1 cellular context compared by ENCODE assay signal in the genomic region with DNA sequence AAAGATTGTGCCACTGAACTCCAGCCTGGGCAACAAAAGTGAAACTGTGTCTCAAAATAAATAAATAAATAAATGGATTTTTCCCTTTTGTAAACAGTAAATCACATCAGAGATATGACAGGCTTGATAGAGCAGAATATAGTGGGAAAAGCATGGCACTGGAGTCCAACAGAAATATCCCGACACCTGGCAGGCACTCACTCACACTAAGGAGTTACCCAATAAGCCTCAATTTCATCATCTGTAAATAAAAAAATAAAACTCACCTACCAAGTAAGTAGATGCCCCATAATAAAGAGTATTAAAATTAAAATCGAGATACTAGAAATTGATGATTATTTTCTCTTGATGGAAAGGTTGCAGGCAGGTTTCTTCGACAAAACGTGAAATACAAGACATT.
TF ChIP-seq lines count a peak whose summit lies in the region.

No MANE protein-coding gene starts in this region.

TF ChIP-seq in GM12878, 131 proteins besides CTCF, POLR2A, EP300 and RAD21:
- TF ChIP-seq IKZF2 (IDR thresholded peaks at IDR 0.05), result no peak
- TF ChIP-seq, protein P1, sequence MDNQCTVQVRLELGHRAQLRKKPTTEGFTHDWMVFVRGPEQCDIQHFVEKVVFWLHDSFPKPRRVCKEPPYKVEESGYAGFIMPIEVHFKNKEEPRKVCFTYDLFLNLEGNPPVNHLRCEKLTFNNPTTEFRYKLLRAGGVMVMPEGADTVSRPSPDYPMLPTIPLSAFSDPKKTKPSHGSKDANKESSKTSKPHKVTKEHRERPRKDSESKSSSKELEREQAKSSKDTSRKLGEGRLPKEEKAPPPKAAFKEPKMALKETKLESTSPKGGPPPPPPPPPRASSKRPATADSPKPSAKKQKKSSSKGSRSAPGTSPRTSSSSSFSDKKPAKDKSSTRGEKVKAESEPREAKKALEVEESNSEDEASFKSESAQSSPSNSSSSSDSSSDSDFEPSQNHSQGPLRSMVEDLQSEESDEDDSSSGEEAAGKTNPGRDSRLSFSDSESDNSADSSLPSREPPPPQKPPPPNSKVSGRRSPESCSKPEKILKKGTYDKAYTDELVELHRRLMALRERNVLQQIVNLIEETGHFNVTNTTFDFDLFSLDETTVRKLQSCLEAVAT (IDR thresholded peaks at IDR 0.05), result 0 out of 2 replicates have a peak, but pooled peaks have one; percentile 73
- TF ChIP-seq FOXM1 (IDR thresholded peaks at IDR 0.05; ENCODE audit: low read depth, low read length), result no peak
- no peak for TF ChIP-seq NFIC (IDR thresholded peaks at IDR 0.05; ENCODE audit: low read depth, low read length)
- no peak for TF ChIP-seq TBL1XR1 (IDR thresholded peaks at IDR 0.05; ENCODE audit: low read depth, low read length)
